Comparison of ENCODE assay signal across 8 cellular contexts in the genomic region with DNA sequence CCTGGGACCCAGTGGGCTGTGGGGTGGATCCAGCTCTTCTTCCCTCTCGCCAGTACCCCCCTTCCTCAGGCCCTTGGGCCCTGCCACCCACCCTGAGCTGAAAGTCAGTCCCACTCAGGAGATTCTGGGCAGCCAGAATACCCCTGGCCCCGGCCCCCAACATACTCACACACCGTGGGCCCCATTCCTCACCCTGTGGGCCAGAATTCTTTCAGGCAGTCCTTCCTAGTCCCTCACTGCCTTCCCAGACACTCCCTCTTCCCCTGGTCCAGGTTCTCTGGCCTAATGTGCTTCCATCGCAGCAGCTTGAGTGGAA. TPM values are rescaled to one million over a fixed set of nuclear protein-coding genes. Genes with fewer than 3 reads are reported as not detected.
DNase-seq lines count a peak whose midpoint lies in the region; ATAC-seq and TF ChIP-seq lines count a peak whose summit lies in the region.

No MANE protein-coding gene starts in this region.

- TF ChIP-seq POLR2A in Peyer's patch (IDR thresholded peaks at IDR 0.05), result no peak

- H3K36me3 ChIP-seq in DOHH2 (ENCODE audit: control insufficient read depth, low read length) (peaks cover 25% of the 10 kb centered on the region), Peyer's patch (no peaks in the 10 kb centered on the region), esophagus (ENCODE audit: control insufficient read depth in 2 of 2, insufficient read depth in 2 of 2, low read length in 1 of 2) (peaks cover 0 to 2% of the 10 kb centered on the region in 2 donors)

- DNase-seq in Peyer's patch (no peak), AG08395 (ENCODE audit: low spot score) (no peak)
- DNase-seq in stimulated activated CD8-positive, alpha-beta memory T cell treated with anti-CD3 and anti-CD28 coated beads, Interleukin-4, amount 100 ng/mL, for 48 hours, result no peak
- DNase-seq in stimulated activated CD4-positive, alpha-beta T cell treated with anti-CD3 and anti-CD28 coated beads, Interleukin-12 subunit alpha, Interleukin-12 subunit beta, amount 100 ng/mL, for 4 hours, result no peak

- H3K9me3 ChIP-seq in DOHH2 (ENCODE audit: control insufficient read depth, insufficient read depth, low read length), result no peaks in the 10 kb centered on the region
- H3K9me3 ChIP-seq in Peyer's patch, result no peaks in the 10 kb centered on the region
- H3K9me3 ChIP-seq in esophagus (ENCODE audit: control insufficient read depth in 2 of 2, insufficient read depth in 1 of 2, low read depth in 1 of 2, low read length in 1 of 2), result no peaks in the 10 kb centered on the region

- WGBS in esophagus, 2 donors, result 33 to 48% methylated on average over 3 to 4 of the region's 4 CpGs

- peak overlapping the region; percentile 92 for H3K4me2 ChIP-seq in DOHH2 (ENCODE audit: low read length)

- peaks cover 17% of the 10 kb centered on the region for H3F3A ChIP-seq in DOHH2 (ENCODE audit: control insufficient read depth, insufficient read depth)

- H3K27ac ChIP-seq in DOHH2 (ENCODE audit: low read depth, low read length), result peak overlapping the region; percentile 99
- peak overlapping the region; percentile 98 to 100 (median 99) for H3K27ac ChIP-seq in Peyer's patch
- peak overlapping the region; percentile 6 to 95 for H3K27ac ChIP-seq in esophagus (ENCODE audit: low read depth in 2 of 2, low read length in 1 of 2)
- H3K27ac ChIP-seq in skin epidermis, result peak overlapping the region in 19 of 21 experiments; percentile 4 to 100 (median 98)

- ATAC-seq in GM21786 (IDR thresholded peaks at IDR 0.05; ENCODE audit: unreplicated experiment), result no peak

- peak overlapping the region; percentile 82 for H3K4me3 ChIP-seq in DOHH2 (ENCODE audit: low read length)
- H3K4me3 ChIP-seq in Peyer's patch, result peak overlapping the region in 2 of 4 donors; percentile 33 to 39
- H3K4me3 ChIP-seq in esophagus (ENCODE audit: low read depth in 1 of 2, low read length in 2 of 2), result no peak overlapping the region
- no peak overlapping the region for H3K4me3 ChIP-seq in skin epidermis

- H3K9me2 ChIP-seq in DOHH2 (replicated peaks; ENCODE audit: control insufficient read depth, low read length), result no peaks in the 10 kb centered on the region

- peaks cover 40% of the 10 kb centered on the region for H3K79me2 ChIP-seq in DOHH2 (ENCODE audit: control insufficient read depth, low read length)

- H3K4me1 ChIP-seq in DOHH2 (ENCODE audit: control insufficient read depth, low read length), result peaks cover 57% of the 10 kb centered on the region
- H3K4me1 ChIP-seq in Peyer's patch, result peaks cover 9 to 49% (median 46%) of the 10 kb centered on the region in 4 donors
- H3K4me1 ChIP-seq in esophagus (ENCODE audit: control insufficient read depth in 2 of 2, insufficient read depth in 2 of 2, low read length in 1 of 2), result peaks cover 2 to 26% of the 10 kb centered on the region in 2 donors

- H4K20me1 ChIP-seq in DOHH2 (ENCODE audit: control insufficient read depth, insufficient read depth, low read depth, low read length), result no peaks in the 10 kb centered on the region

- no peaks in the 10 kb centered on the region for H3K27me3 ChIP-seq in DOHH2 (ENCODE audit: control insufficient read depth, low read length)
- H3K27me3 ChIP-seq in Peyer's patch, result no peaks in the 10 kb centered on the region
- no peaks in the 10 kb centered on the region for H3K27me3 ChIP-seq in esophagus (ENCODE audit: control insufficient read depth in 1 of 2, insufficient read depth in 2 of 2, low read length in 2 of 2)

- TF ChIP-seq CTCF in DOHH2 (IDR thresholded peaks at IDR 0.05; ENCODE audit: low read depth, low read length, poor library complexity, severe bottlenecking) (no peak), Peyer's patch (IDR thresholded peaks at IDR 0.05) (no peak)

RNA-seq across cellular contexts. Expression of a gene that starts 3.2 kb away (rescaled TPM):
- total RNA-seq in Peyer's patch, result 100 to 1,000 TPM in 3 of 4 donors, 10 to 100 TPM in 1; 74.3 to 329 (median 272) TPM
- 100 to 1,000 TPM; 112 to 114 TPM for polyA plus RNA-seq in esophagus

RNA-seq across cellular contexts. Expression of a gene that starts 16.9 kb away (rescaled TPM):
- total RNA-seq in Peyer's patch, result 10 to 100 TPM in 2 of 4 donors, 1 to 10 TPM in 2; 1.2 to 14.9 (median 7.5) TPM
- 1 to 10 TPM; 1.4 to 2.2 TPM for polyA plus RNA-seq in esophagus

RNA-seq across cellular contexts. Expression of a gene that starts 35.3 kb away (rescaled TPM):
- total RNA-seq in Peyer's patch, result 10 to 100 TPM; 37.0 to 73.4 (median 61.6) TPM
- 10 to 100 TPM; 17.5 to 26.2 TPM for polyA plus RNA-seq in esophagus

RNA-seq across cellular contexts. Expression of a gene that starts 45.1 kb away (rescaled TPM):
- total RNA-seq in Peyer's patch, result 100 to 1,000 TPM; 156 to 213 (median 177) TPM
- polyA plus RNA-seq in esophagus, result 100 to 1,000 TPM; 105 to 149 TPM

RNA-seq across cellular contexts. Expression of a gene that starts 47.4 kb away (rescaled TPM):
- total RNA-seq in Peyer's patch, result 10 to 100 TPM in 2 of 4 donors, 1 to 10 TPM in 2; 5.6 to 53.6 (median 9.3) TPM
- polyA plus RNA-seq in esophagus, result 1 to 10 TPM; 3.9 to 6.2 TPM
